5 cellular contexts compared by ENCODE assay signal in genomic region chrX:40661489-40661888, GRCh38.
"Had no signal": no experiment of that assay in that cellular context is flagged by ENCODE, and none has a peak within 500 bp of the region (broad histone marks: within the 10 kb centered on the region; RNA-seq: fewer than 3 reads in every experiment).

No MANE protein-coding gene starts in this region.

- ATAC-seq: HepG2, K562 had no signal

- DNase-seq: IMR-90, KBM-7, KG1 had no signal
